In the genomic region with DNA sequence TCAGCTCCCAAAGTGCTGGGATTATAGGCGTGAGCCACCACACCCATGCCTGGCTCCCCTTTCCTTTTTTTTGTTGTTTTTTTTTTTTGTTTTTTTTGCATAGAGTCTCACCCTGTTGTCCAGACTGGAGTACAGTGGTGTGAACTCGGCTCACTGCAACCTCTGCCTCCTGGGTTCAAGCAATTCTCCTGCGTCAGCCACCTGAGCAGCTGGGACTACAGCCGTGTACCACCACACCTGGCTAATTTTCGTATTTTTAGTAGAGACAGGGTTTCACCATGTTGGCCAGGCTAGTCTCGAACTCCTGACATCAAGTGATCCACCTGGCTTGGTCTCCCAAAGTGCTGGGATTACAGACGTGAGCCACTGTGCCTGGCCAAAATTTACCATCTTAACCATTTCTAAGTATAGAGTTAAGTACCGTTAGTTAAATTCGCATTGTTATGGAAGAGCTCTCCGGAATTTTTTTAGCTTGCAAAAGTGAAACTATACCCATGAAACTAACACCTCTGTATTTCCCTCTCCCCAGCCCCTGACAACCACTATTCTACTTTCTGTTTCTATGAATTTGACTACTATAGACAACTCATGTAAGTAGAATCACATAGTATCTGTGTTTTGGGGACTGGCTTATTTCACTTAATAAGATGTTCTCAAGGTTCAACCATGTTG, we compare ENCODE assay signal across 9 cellular contexts.
DNase-seq lines count a peak whose midpoint lies in the region; ATAC-seq, FAIRE-seq and TF ChIP-seq lines count a peak whose summit lies in the region.
"Had no signal": no experiment of that assay in that cellular context is flagged by ENCODE, and none has a peak within 500 bp of the region (broad histone marks: within the 10 kb centered on the region; RNA-seq: fewer than 3 reads in every experiment).

No MANE protein-coding gene starts in this region.

- H3K36me3 Mint-ChIP-seq in activated CD8-positive, alpha-beta T cell treated with anti-CD3 and anti-CD28 coated beads for 36 hours (ENCODE audit: low read depth): no peaks in the 10 kb centered on the region

- POLR2A ChIA-PET in activated CD8-positive, alpha-beta T cell treated with anti-CD3 and anti-CD28 coated beads for 36 hours (lab: Charles Lee): interaction anchor here (0.6 to 1.0 kb wide), 2 partner anchors 39 to 72 kb away, joined by 3 read pairs; no protein-coding TSS in a partner anchor

- peak overlapping the region; percentile 17; the same call in 1 of the 2 replicates for H3K4me2 ChIP-seq in BLaER1

- H3K9me3 ChIP-seq in BLaER1 (no peaks in the 10 kb centered on the region), kidney (ENCODE audit: control insufficient read depth in 1 of 2, low read length in 2 of 2) (no peaks in the 10 kb centered on the region)

- no peak for TF ChIP-seq CTCF in activated CD8-positive, alpha-beta T cell treated with anti-CD3 and anti-CD28 coated beads for 36 hours (IDR thresholded peaks at IDR 0.05)
- no peak for TF ChIP-seq CTCF in kidney (IDR thresholded peaks at IDR 0.05; ENCODE audit: borderline replicate concordance, extremely low read depth, insufficient read depth)

- DNase-seq in activated CD8-positive, alpha-beta T cell treated with anti-CD3 and anti-CD28 coated beads for 36 hours: peak; percentile 42
- DNase-seq in kidney (no peak), T-helper 9 cell (no peak), NCI-H2227 treated with DMSO at 0.1 percent for 48 hours (lab: John Stamatoyannopoulos, UW) (no peak), NCI-H524 (lab: John Stamatoyannopoulos, UW) (no peak)
- DNase-seq: foreskin melanocyte had no signal

- no peaks in the 10 kb centered on the region for H3K27me3 ChIP-seq in BLaER1

- H4K20me1 ChIP-seq in BLaER1: no peaks in the 10 kb centered on the region

- H3K27ac Mint-ChIP-seq in activated CD8-positive, alpha-beta T cell treated with anti-CD3 and anti-CD28 coated beads for 36 hours: peak overlapping the region; percentile 11

- H3K4me3 Mint-ChIP-seq in activated CD8-positive, alpha-beta T cell treated with anti-CD3 and anti-CD28 coated beads for 36 hours: peak overlapping the region; percentile 28

- H3K9me3 Mint-ChIP-seq in activated CD8-positive, alpha-beta T cell treated with anti-CD3 and anti-CD28 coated beads for 36 hours: no peaks in the 10 kb centered on the region

- H3K4me3 ChIP-seq in BLaER1 (no peak overlapping the region), kidney (ENCODE audit: low read length in 2 of 2) (no peak overlapping the region)

- peaks cover 16% of the 10 kb centered on the region for H3K4me1 Mint-ChIP-seq in activated CD8-positive, alpha-beta T cell treated with anti-CD3 and anti-CD28 coated beads for 36 hours (ENCODE audit: low read depth)

- H3K9ac ChIP-seq in BLaER1: no peak overlapping the region
- no peak overlapping the region for H3K9ac ChIP-seq in kidney (ENCODE audit: low read length in 2 of 2)

- H3K36me3 ChIP-seq in BLaER1 (no peaks in the 10 kb centered on the region), kidney (ENCODE audit: control insufficient read depth in 1 of 2, insufficient read depth in 2 of 2, low read length in 2 of 2) (no peaks in the 10 kb centered on the region)

- peaks cover 7% of the 10 kb centered on the region for H3K27me3 Mint-ChIP-seq in activated CD8-positive, alpha-beta T cell treated with anti-CD3 and anti-CD28 coated beads for 36 hours

- peaks cover 13% of the 10 kb centered on the region; the same call in 1 of the 2 replicates for H3K4me1 ChIP-seq in BLaER1
- H3K4me1 ChIP-seq in kidney (ENCODE audit: control insufficient read depth in 1 of 2, insufficient read depth in 1 of 2, low read depth in 1 of 2, low read length in 2 of 2): no peaks in the 10 kb centered on the region

- no peak overlapping the region for H3K27ac ChIP-seq in BLaER1
- no peak overlapping the region for H3K27ac ChIP-seq in kidney (ENCODE audit: low read depth in 2 of 2, low read length in 2 of 2)

- CTCF ChIA-PET in activated CD8-positive, alpha-beta T cell treated with anti-CD3 and anti-CD28 coated beads for 36 hours (lab: Charles Lee): interaction anchor here (1.2 to 2.9 kb wide), 5 partner anchors 8 to 101 kb away, joined by 3 to 10 read pairs (median 7); no protein-coding TSS in a partner anchor

- ATAC-seq in GM19035 (IDR thresholded peaks at IDR 0.05; ENCODE audit: unreplicated experiment) (peak; percentile 89), HG03066 (IDR thresholded peaks at IDR 0.05; ENCODE audit: low read depth, unreplicated experiment) (peak; percentile 86)
- ATAC-seq in activated CD8-positive, alpha-beta T cell treated with anti-CD3 and anti-CD28 coated beads for 36 hours: peak; percentile 99

- intact Hi-C loops in activated CD8-positive, alpha-beta T cell treated with anti-CD3 and anti-CD28 coated beads for 36 hours (cut with micrococcal nuclease): no loop called here
- intact Hi-C loops in kidney (cut with DNase I): no loop called here

- FAIRE-seq in kidney (lab: Jason Lieb, UNC): no peak
